In the genomic region with DNA sequence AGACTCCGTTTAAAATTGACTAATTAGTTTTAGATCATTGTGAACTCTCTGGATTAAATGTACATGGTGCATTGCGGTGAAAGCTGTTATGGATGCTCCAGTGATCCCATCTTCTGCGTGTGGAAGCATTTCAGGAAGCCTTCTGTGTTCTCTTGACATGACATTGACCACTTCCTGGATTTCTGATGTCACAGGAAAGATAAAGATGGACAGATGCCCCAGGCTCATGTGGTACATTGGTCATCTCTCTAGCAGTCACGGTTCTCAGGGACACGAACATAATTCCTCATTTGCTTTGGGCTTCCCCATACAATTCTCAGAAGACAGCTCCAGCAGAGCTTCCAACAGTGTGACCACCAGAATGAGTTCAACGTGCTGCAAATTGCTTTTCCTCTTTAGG, we compare ENCODE assay signal across 15 cellular contexts. TPM values are rescaled to one million over a fixed set of nuclear protein-coding genes. Genes with fewer than 3 reads are reported as not detected.
A peak's percentile ranks its signal among the peaks of the same experiment; 100 is the strongest.
DNase-seq lines count a peak whose midpoint lies in the region; ATAC-seq and TF ChIP-seq lines count a peak whose summit lies in the region.
"Had no signal": no experiment of that assay in that cellular context is flagged by ENCODE, and none has a peak within 500 bp of the region (broad histone marks: within the 10 kb centered on the region; RNA-seq: fewer than 3 reads in every experiment).

No MANE protein-coding gene starts in this region.

- H3K4me3 Mint-ChIP-seq in WTC11, result no peak overlapping the region
- no peak overlapping the region for H3K4me3 Mint-ChIP-seq in T-helper 2 cell treated with Interferon-gamma antibody and Interleukin-4, amounts not matched to agents 5 μg/mL and 100 μg/mL, for 36 hours
- H3K4me3 Mint-ChIP-seq: CD4-positive, CD25-positive, alpha-beta regulatory T cell; CD8-positive, alpha-beta memory T cell; H9 had no signal

- no peak overlapping the region for H3K27ac ChIP-seq in transverse colon

- no peak for TF ChIP-seq EP300 in transverse colon (IDR thresholded peaks at IDR 0.05; ENCODE audit: low read depth)

- TF ChIP-seq CTCF in WTC11 (IDR thresholded peaks at IDR 0.05) (no peak), transverse colon (IDR thresholded peaks at IDR 0.05) (no peak)

- no peaks in the 10 kb centered on the region for H3K27me3 ChIP-seq in transverse colon
- H3K27me3 ChIP-seq: BE2C had no signal

- no peak for ATAC-seq in WTC11
- ATAC-seq: HepG2 had no signal

- peak; percentile 11 for DNase-seq in EH (ENCODE audit: low read depth)
- DNase-seq in OCI-M1 (lab: John Stamatoyannopoulos, UW), result peak; percentile 10
- no peak for DNase-seq in WTC11 (ENCODE audit: low spot score)
- peak; percentile 3 for DNase-seq in transverse colon
- no peak for DNase-seq in NCI-H526 treated with DMSO at 0.1 percent for 48 hours (lab: John Stamatoyannopoulos, UW)
- no peak for DNase-seq in T-helper 2 cell treated with Interferon-gamma antibody and Interleukin-4, amounts not matched to agents 5 μg/mL and 100 μg/mL, for 36 hours (ENCODE audit: low spot score)
- DNase-seq: BE2C; C1 segment of cervical spinal cord; CD4-positive, CD25-positive, alpha-beta regulatory T cell; CD8-positive, alpha-beta memory T cell; DMS 273 treated with DMSO at 0.1 percent for 48 hours; DMS53; DND-41; H9 had no signal

- H3K4me1 ChIP-seq in transverse colon, result peaks cover 0 to 18% (median 13%) of the 10 kb centered on the region in 4 donors
- H3K4me1 ChIP-seq: BE2C had no signal

- H3K4me1 Mint-ChIP-seq in WTC11, result peaks cover 39% of the 10 kb centered on the region
- no peaks in the 10 kb centered on the region for H3K4me1 Mint-ChIP-seq in T-helper 2 cell treated with Interferon-gamma antibody and Interleukin-4, amounts not matched to agents 5 μg/mL and 100 μg/mL, for 36 hours (ENCODE audit: low read depth)
- H3K4me1 Mint-ChIP-seq: CD4-positive, CD25-positive, alpha-beta regulatory T cell; CD8-positive, alpha-beta memory T cell had no signal

- 81 to 100% methylated on average over 1 to 6 of the region's 6 CpGs for WGBS in transverse colon (ENCODE audit: low coverage in 1 of 2), 2 donors

- CTCF ChIA-PET in WTC11 (lab: Charles Lee), result no interaction called here

- peaks cover 13% of the 10 kb centered on the region for H3K36me3 Mint-ChIP-seq in WTC11
- no peaks in the 10 kb centered on the region for H3K36me3 Mint-ChIP-seq in T-helper 2 cell treated with Interferon-gamma antibody and Interleukin-4, amounts not matched to agents 5 μg/mL and 100 μg/mL, for 36 hours (ENCODE audit: low read depth)
- H3K36me3 Mint-ChIP-seq: CD4-positive, CD25-positive, alpha-beta regulatory T cell; CD8-positive, alpha-beta memory T cell had no signal

- H3K36me3 ChIP-seq in transverse colon, result no peaks in the 10 kb centered on the region
- H3K36me3 ChIP-seq: BE2C had no signal

- H3K4me3 ChIP-seq in transverse colon, result no peak overlapping the region

- H3K9me3 Mint-ChIP-seq in WTC11, result peaks cover 7% of the 10 kb centered on the region
- H3K9me3 Mint-ChIP-seq in T-helper 2 cell treated with Interferon-gamma antibody and Interleukin-4, amounts not matched to agents 5 μg/mL and 100 μg/mL, for 36 hours, result no peaks in the 10 kb centered on the region
- H3K9me3 Mint-ChIP-seq: CD4-positive, CD25-positive, alpha-beta regulatory T cell had no signal

- intact Hi-C loops in transverse colon (cut with DNase I; ENCODE audit: low total_unique reads), result no loop called here

- POLR2A ChIA-PET in WTC11 (lab: Charles Lee), result no interaction called here

- H3K27me3 Mint-ChIP-seq in WTC11 (ENCODE audit: low read depth), result no peaks in the 10 kb centered on the region
- H3K27me3 Mint-ChIP-seq in T-helper 2 cell treated with Interferon-gamma antibody and Interleukin-4, amounts not matched to agents 5 μg/mL and 100 μg/mL, for 36 hours (ENCODE audit: low read depth), result no peaks in the 10 kb centered on the region

- H3K27ac Mint-ChIP-seq in WTC11, result peak overlapping the region; percentile 62; the same call in 1 of the 2 replicates
- H3K27ac Mint-ChIP-seq in T-helper 2 cell treated with Interferon-gamma antibody and Interleukin-4, amounts not matched to agents 5 μg/mL and 100 μg/mL, for 36 hours, result no peak overlapping the region
- H3K27ac Mint-ChIP-seq: CD4-positive, CD25-positive, alpha-beta regulatory T cell; CD8-positive, alpha-beta memory T cell had no signal

- in situ Hi-C loops in transverse colon (cut with MboI; ENCODE audit: low pct_ligation_motif_present in 1 of 4, low pct_unique_long_range_greater_than_20kb in 1 of 4, low sequenced_read_pairs in 3 of 4), result no loop called here

- H3K9me3 ChIP-seq in transverse colon, result no peaks in the 10 kb centered on the region
- H3K9me3 ChIP-seq: BE2C had no signal

- no peak for TF ChIP-seq POLR2A in transverse colon (IDR thresholded peaks at IDR 0.05)

TF ChIP-seq in WTC11, 78 proteins besides CTCF, POLR2A, EP300 and RAD21 (continues in another document):
- TF ChIP-seq NR3C1 (CRISPR knock-in tag; conservative IDR thresholded peaks at IDR 0.05; ENCODE audit: low read depth), result no peak
- TF ChIP-seq ZNF138 (CRISPR knock-in tag; conservative IDR thresholded peaks at IDR 0.05), result no peak
- TF ChIP-seq, protein P1, sequence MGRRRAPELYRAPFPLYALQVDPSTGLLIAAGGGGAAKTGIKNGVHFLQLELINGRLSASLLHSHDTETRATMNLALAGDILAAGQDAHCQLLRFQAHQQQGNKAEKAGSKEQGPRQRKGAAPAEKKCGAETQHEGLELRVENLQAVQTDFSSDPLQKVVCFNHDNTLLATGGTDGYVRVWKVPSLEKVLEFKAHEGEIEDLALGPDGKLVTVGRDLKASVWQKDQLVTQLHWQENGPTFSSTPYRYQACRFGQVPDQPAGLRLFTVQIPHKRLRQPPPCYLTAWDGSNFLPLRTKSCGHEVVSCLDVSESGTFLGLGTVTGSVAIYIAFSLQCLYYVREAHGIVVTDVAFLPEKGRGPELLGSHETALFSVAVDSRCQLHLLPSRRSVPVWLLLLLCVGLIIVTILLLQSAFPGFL (CRISPR knock-in tag; IDR thresholded peaks at IDR 0.05; ENCODE audit: borderline replicate concordance), result no peak
- TF ChIP-seq NR2C2 (CRISPR knock-in tag; IDR thresholded peaks at IDR 0.05), result no peak
- TF ChIP-seq, protein P2, sequence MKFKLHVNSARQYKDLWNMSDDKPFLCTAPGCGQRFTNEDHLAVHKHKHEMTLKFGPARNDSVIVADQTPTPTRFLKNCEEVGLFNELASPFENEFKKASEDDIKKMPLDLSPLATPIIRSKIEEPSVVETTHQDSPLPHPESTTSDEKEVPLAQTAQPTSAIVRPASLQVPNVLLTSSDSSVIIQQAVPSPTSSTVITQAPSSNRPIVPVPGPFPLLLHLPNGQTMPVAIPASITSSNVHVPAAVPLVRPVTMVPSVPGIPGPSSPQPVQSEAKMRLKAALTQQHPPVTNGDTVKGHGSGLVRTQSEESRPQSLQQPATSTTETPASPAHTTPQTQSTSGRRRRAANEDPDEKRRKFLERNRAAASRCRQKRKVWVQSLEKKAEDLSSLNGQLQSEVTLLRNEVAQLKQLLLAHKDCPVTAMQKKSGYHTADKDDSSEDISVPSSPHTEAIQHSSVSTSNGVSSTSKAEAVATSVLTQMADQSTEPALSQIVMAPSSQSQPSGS (CRISPR knock-in tag; IDR thresholded peaks at IDR 0.05; ENCODE audit: borderline replicate concordance, low read depth), result no peak
- TF ChIP-seq, protein P3, sequence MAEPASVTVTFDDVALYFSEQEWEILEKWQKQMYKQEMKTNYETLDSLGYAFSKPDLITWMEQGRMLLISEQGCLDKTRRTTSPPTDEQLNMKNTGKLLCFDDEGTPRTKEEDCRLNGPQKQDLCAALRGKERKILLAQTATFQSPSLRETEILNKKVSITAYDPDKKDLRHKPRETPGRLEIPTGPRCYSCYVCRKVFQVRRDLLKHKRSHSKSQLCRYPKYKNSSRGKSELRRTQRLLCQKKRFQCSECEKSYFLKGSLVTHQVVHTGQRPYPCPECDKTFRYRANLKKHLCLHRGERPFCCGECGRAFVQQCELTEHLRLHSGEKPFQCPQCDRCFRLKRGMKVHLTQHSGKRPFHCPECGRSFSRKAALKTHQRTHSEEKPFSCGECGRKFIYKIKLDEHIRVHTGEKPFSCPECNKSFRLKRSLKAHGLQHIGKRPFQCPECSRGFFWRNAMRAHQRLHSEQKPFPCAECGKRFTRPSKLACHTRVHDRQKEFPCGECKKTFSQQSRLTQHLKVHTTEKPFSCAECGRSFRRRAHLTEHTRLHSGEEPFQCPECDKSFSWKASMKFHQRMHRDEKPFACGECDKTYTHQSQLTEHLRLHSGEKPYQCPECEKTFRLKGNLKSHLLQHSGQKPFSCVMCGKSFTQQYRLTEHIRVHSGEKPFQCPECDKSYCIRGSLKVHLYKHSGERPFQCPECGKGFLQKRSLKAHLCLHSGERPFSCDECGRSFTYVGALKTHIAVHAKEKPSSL (CRISPR knock-in tag; conservative IDR thresholded peaks at IDR 0.05), result no peak
- TF ChIP-seq MXD4 (CRISPR knock-in tag; IDR thresholded peaks at IDR 0.05; ENCODE audit: borderline replicate concordance), result no peak
- no peak for TF ChIP-seq ETV6 (CRISPR knock-in tag; IDR thresholded peaks at IDR 0.05)
- TF ChIP-seq, protein P4, sequence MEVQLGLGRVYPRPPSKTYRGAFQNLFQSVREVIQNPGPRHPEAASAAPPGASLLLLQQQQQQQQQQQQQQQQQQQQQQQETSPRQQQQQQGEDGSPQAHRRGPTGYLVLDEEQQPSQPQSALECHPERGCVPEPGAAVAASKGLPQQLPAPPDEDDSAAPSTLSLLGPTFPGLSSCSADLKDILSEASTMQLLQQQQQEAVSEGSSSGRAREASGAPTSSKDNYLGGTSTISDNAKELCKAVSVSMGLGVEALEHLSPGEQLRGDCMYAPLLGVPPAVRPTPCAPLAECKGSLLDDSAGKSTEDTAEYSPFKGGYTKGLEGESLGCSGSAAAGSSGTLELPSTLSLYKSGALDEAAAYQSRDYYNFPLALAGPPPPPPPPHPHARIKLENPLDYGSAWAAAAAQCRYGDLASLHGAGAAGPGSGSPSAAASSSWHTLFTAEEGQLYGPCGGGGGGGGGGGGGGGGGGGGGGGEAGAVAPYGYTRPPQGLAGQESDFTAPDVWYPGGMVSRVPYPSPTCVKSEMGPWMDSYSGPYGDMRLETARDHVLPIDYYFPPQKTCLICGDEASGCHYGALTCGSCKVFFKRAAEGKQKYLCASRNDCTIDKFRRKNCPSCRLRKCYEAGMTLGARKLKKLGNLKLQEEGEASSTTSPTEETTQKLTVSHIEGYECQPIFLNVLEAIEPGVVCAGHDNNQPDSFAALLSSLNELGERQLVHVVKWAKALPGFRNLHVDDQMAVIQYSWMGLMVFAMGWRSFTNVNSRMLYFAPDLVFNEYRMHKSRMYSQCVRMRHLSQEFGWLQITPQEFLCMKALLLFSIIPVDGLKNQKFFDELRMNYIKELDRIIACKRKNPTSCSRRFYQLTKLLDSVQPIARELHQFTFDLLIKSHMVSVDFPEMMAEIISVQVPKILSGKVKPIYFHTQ (CRISPR knock-in tag; IDR thresholded peaks at IDR 0.05), result no peak

RNA-seq across cellular contexts. Expression of a gene that starts 26.9 kb away (rescaled TPM):
- total RNA-seq in WTC11 (2021) (46.2 to 49.3 TPM (median 49.1 TPM) in 3 replicates), transverse colon (10 to 100 TPM; 56.1 to 96.9 (median 71.2) TPM)

Comparison
In these comparisons a context has a peak if more than half of its experiments do, and no peak if none do; other contexts are left out.
1. DNase-seq: peak in EH (single experiment), OCI-M1 (single experiment) and transverse colon (single experiment); none in WTC11 (single experiment), NCI-H526 treated with DMSO at 0.1 percent for 48 hours (single experiment) and T-helper 2 cell treated with Interferon-gamma antibody and Interleukin-4, amounts not matched to agents 5 μg/mL and 100 μg/mL, for 36 hours (single experiment).